9 cellular contexts compared by ENCODE assay signal in genomic region chr19:38250821-38251563, GRCh38. TPM values are rescaled to one million over a fixed set of nuclear protein-coding genes. Genes with fewer than 3 reads are reported as not detected.
DNase-seq lines count a peak whose midpoint lies in the region; ATAC-seq and TF ChIP-seq lines count a peak whose summit lies in the region.
"Had no signal": no experiment of that assay in that cellular context is flagged by ENCODE, and none has a peak within 500 bp of the region (broad histone marks: within the 10 kb centered on the region; RNA-seq: fewer than 3 reads in every experiment).

No MANE protein-coding gene starts in this region.

- H3K9ac ChIP-seq in HUES64 (ENCODE audit: low read depth, low read length) = peak overlapping the region; percentile 33; the same call in 1 of the 2 replicates
- H3K9ac ChIP-seq in skeletal muscle satellite cell (ENCODE audit: low read depth, low read length) = peak overlapping the region; percentile 41

- H3K4me3 Mint-ChIP-seq in activated naive CD8-positive, alpha-beta T cell treated with anti-CD3 and anti-CD28 coated beads for 36 hours = no peak overlapping the region

- H3K4me2 ChIP-seq in skeletal muscle satellite cell (ENCODE audit: low read length) = peak overlapping the region; percentile 15

- no peaks in the 10 kb centered on the region for H3K9me3 Mint-ChIP-seq in activated naive CD8-positive, alpha-beta T cell treated with anti-CD3 and anti-CD28 coated beads for 36 hours

- H3K27me3 ChIP-seq in HUES64 (ENCODE audit: insufficient read depth, low read length) (peaks cover 9% of the 10 kb centered on the region), layer of hippocampus (ENCODE audit: control insufficient read depth, insufficient read depth, low read length) (no peaks in the 10 kb centered on the region), skeletal muscle satellite cell (ENCODE audit: control insufficient read depth, insufficient read depth, low read length) (no peaks in the 10 kb centered on the region)

- TF ChIP-seq CTCF in lower leg skin (IDR thresholded peaks at IDR 0.05) = no peak

- intact Hi-C loops in lower leg skin (cut with DNase I; ENCODE audit: low total_unique reads) = no loop called here

- H3K27ac ChIP-seq in HUES64 (ENCODE audit: low read depth, low read length) (peak overlapping the region; percentile 43; the same call in 1 of the 2 replicates), caudate nucleus (ENCODE audit: low read depth, low read length) (peak overlapping the region; percentile 97), layer of hippocampus (ENCODE audit: low read depth, low read length) (peak overlapping the region; percentile 99)

- H3K4me3 ChIP-seq in HUES64 (ENCODE audit: low read length) (peak overlapping the region; percentile 40), skeletal muscle satellite cell (ENCODE audit: low read length) (no peak overlapping the region), lower leg skin (ENCODE audit: low read depth, poor library complexity, severe bottlenecking) (no peak overlapping the region)

- H3K9me3 ChIP-seq in HUES64 (ENCODE audit: insufficient read depth, low read depth, low read length) (no peaks in the 10 kb centered on the region), skeletal muscle satellite cell (replicated peaks; ENCODE audit: low read length) (no peaks in the 10 kb centered on the region)

- ATAC-seq in HG03354 (IDR thresholded peaks at IDR 0.05; ENCODE audit: poor library complexity, severe bottlenecking, unreplicated experiment) (no peak), HG02840 (IDR thresholded peaks at IDR 0.05; ENCODE audit: low FRiP score, unreplicated experiment) (no peak)

- H3K27ac Mint-ChIP-seq in activated naive CD8-positive, alpha-beta T cell treated with anti-CD3 and anti-CD28 coated beads for 36 hours = no peak overlapping the region

- no peaks in the 10 kb centered on the region for H3K4me1 Mint-ChIP-seq in activated naive CD8-positive, alpha-beta T cell treated with anti-CD3 and anti-CD28 coated beads for 36 hours

- WGBS in HUES64 = 26% methylated on average over 16 of the region's 18 CpGs
- WGBS in lower leg skin, 2 donors = 28 to 37% methylated on average over 18 of the region's 18 CpGs

- H3K27me3 Mint-ChIP-seq in activated naive CD8-positive, alpha-beta T cell treated with anti-CD3 and anti-CD28 coated beads for 36 hours = peaks cover 20% of the 10 kb centered on the region

- H3K36me3 ChIP-seq in HUES64 (ENCODE audit: insufficient read depth, low read length) (no peaks in the 10 kb centered on the region), skeletal muscle satellite cell (ENCODE audit: insufficient read depth, low read length) (no peaks in the 10 kb centered on the region)

- H3K4me1 ChIP-seq in HUES64 (ENCODE audit: insufficient read depth, low read length) (peaks cover 28% of the 10 kb centered on the region), skeletal muscle satellite cell (ENCODE audit: control insufficient read depth, insufficient read depth, low read length) (peaks cover 34% of the 10 kb centered on the region)

- no peaks in the 10 kb centered on the region for H3K36me3 Mint-ChIP-seq in activated naive CD8-positive, alpha-beta T cell treated with anti-CD3 and anti-CD28 coated beads for 36 hours

- peak in 55 of 61 donors; percentile 32 to 89 (median 76) for DNase-seq in caudate nucleus (lab: John Stamatoyannopoulos, UW)
- DNase-seq in activated naive CD8-positive, alpha-beta T cell treated with anti-CD3 and anti-CD28 coated beads for 36 hours = no peak
- no peak for DNase-seq in lower leg skin (ENCODE audit: low spot score in 2 of 2)
- DNase-seq: effector CD4-positive, alpha-beta T cell had no signal

- TF ChIP-seq POLR2A in lower leg skin (IDR thresholded peaks at IDR 0.05) = no peak

RNA-seq across cellular contexts. Expression of gene PPP1R14A, which starts 5.2 kb away (rescaled TPM):
- 4.4 TPM for polyA plus RNA-seq in HUES64 (2013, experiment 1 of 2)
- 7.0 TPM for polyA plus RNA-seq in HUES64 (2013, experiment 2 of 2)
- total RNA-seq in skeletal muscle satellite cell (2012; rRNA removed) = not detected in 2 replicates
- not detected for total RNA-seq in activated naive CD8-positive, alpha-beta T cell treated with anti-CD3 and anti-CD28 coated beads for 36 hours
- total RNA-seq in lower leg skin = 10 to 100 TPM in 1 of 4 donors, 1 to 10 TPM in 3; 3.8 to 19.6 (median 7.1) TPM

RNA-seq across cellular contexts. Expression of gene SPINT2, which starts 13.4 kb away (rescaled TPM):
- 158 TPM for polyA plus RNA-seq in HUES64 (2013, experiment 1 of 2)
- 161 TPM for polyA plus RNA-seq in HUES64 (2013, experiment 2 of 2)
- under 0.01 TPM in 1 of 2 replicates, not detected in the other for total RNA-seq in skeletal muscle satellite cell (2012; rRNA removed)
- 10 to 100 TPM; 28.2 to 31.7 TPM for total RNA-seq in activated naive CD8-positive, alpha-beta T cell treated with anti-CD3 and anti-CD28 coated beads for 36 hours
- 100 to 1,000 TPM; 401 to 505 (median 497) TPM for total RNA-seq in lower leg skin

RNA-seq across cellular contexts. Expression of gene DPF1, which starts 27.0 kb away (rescaled TPM):
- 10.9 TPM for polyA plus RNA-seq in HUES64 (2013, experiment 1 of 2)
- 7.2 TPM for polyA plus RNA-seq in HUES64 (2013, experiment 2 of 2)
- total RNA-seq in skeletal muscle satellite cell (2012; rRNA removed) = 3.0 and 5.5 TPM in 2 replicates
- total RNA-seq in activated naive CD8-positive, alpha-beta T cell treated with anti-CD3 and anti-CD28 coated beads for 36 hours = under 1 TPM; 0.41 to 0.50 TPM
- total RNA-seq in lower leg skin = not detected

RNA-seq across cellular contexts. Expression of gene C19orf33, which starts 53.1 kb away (rescaled TPM):
- 0.95 TPM for polyA plus RNA-seq in HUES64 (2013, experiment 1 of 2)
- polyA plus RNA-seq in HUES64 (2013, experiment 2 of 2) = not detected
- total RNA-seq in skeletal muscle satellite cell (2012; rRNA removed) = not detected in 2 replicates
- total RNA-seq in activated naive CD8-positive, alpha-beta T cell treated with anti-CD3 and anti-CD28 coated beads for 36 hours = not detected
- total RNA-seq in lower leg skin = 100 to 1,000 TPM; 373 to 601 (median 426) TPM

Comparison
In these comparisons a context has a peak if more than half of its experiments do, and no peak if none do; other contexts are left out.
1. H3K27ac ChIP-seq: peak in every context shown above with its lines; median percentile 99 in layer of hippocampus; 97 in caudate nucleus; 43 in HUES64.
2. DNase-seq: peak in caudate nucleus (55 of 61); none in activated naive CD8-positive, alpha-beta T cell treated with anti-CD3 and anti-CD28 coated beads for 36 hours (single experiment) and lower leg skin (0 of 2).
3. RNA of gene SPINT2, which starts 13.4 kb away (total RNA-seq): 401 to 505 TPM in lower leg skin; 28.2 to 31.7 TPM in activated naive CD8-positive, alpha-beta T cell treated with anti-CD3 and anti-CD28 coated beads for 36 hours; every median in the first group is over 10 times any median in the second.